ENCODE assay signal across 16 cellular contexts in genomic region chr3:129756871-129757270, GRCh38.
DNase-seq lines count a peak whose midpoint lies in the region; ATAC-seq, FAIRE-seq and TF ChIP-seq lines count a peak whose summit lies in the region.
"Had no signal": no experiment of that assay in that cellular context is flagged by ENCODE, and none has a peak within 500 bp of the region (broad histone marks: within the 10 kb centered on the region; RNA-seq: fewer than 3 reads in every experiment).

No MANE protein-coding gene starts in this region.

- no peak overlapping the region for H3K56ac ChIP-seq in IMR-90 (ENCODE audit: extremely low read depth, insufficient read depth, low read length)

- 0 out of 2 replicates have a peak, but pooled peaks cover 3% of the 10 kb centered on the region for H3K9me1 ChIP-seq in IMR-90 (ENCODE audit: insufficient read depth, low read length)

- DNase-seq in AG09319 (ENCODE audit: extremely low read depth, low read depth) (peak; percentile 32), IMR-90 (peak; percentile 66), dermis blood vessel endothelial cell (peak; percentile 3), mesothelial cell of epicardium (ENCODE audit: low spot score in 2 of 2, unreplicated experiment in 2 of 2) (no peak), activated T-cell treated with anti-CD3 and anti-CD28 coated beads for 4 hours (no peak), frontal cortex (ENCODE audit: low spot score in 2 of 2) (no peak)
- no peak for DNase-seq in activated T-helper 2 cell treated with anti-CD3 and anti-CD28 coated beads, Interferon-gamma antibody, Interleukin-2, Interleukin-4, amounts not matched to agents 10 μg/mL and 5 μg/mL and 100 μg/mL, durations not matched to agents 14 hours and 24 hours and 36 hours (ENCODE audit: low spot score)
- DNase-seq: activated naive CD4-positive, alpha-beta T cell treated with anti-CD3 and anti-CD28 coated beads, Interleukin-2, amount 50 U/mL, for 16 hours; mesendoderm; NCI-H1092; NCI-H446 treated with DMSO at 0.1 percent for 48 hours; trophoblast cell had no signal

- no peak overlapping the region for H3K18ac ChIP-seq in IMR-90 (ENCODE audit: low read depth, low read length)

- no peak overlapping the region for H2AK9ac ChIP-seq in IMR-90 (replicated peaks; ENCODE audit: low read depth, low read length, poor library complexity)

- H2AFZ ChIP-seq in IMR-90 (replicated peaks; ENCODE audit: low read length, poor library complexity): no peak overlapping the region

- H3K79me1 ChIP-seq in IMR-90 (ENCODE audit: low read depth in 1 of 2, low read length in 2 of 2): peaks cover 0 to 4% of the 10 kb centered on the region in 2 experiments; a peak in 1 of 4 replicates

- H3K27me3 Mint-ChIP-seq in mesothelial cell of epicardium (ENCODE audit: low read depth): no peaks in the 10 kb centered on the region
- H3K27me3 Mint-ChIP-seq in activated T-helper 2 cell treated with anti-CD3 and anti-CD28 coated beads, Interferon-gamma antibody, Interleukin-2, Interleukin-4, amounts not matched to agents 10 μg/mL and 5 μg/mL and 100 μg/mL, durations not matched to agents 14 hours and 24 hours and 36 hours (ENCODE audit: low read depth): no peaks in the 10 kb centered on the region

- no peak overlapping the region for H3K4me3 Mint-ChIP-seq in mesothelial cell of epicardium
- no peak overlapping the region for H3K4me3 Mint-ChIP-seq in activated T-helper 2 cell treated with anti-CD3 and anti-CD28 coated beads, Interferon-gamma antibody, Interleukin-2, Interleukin-4, amounts not matched to agents 10 μg/mL and 5 μg/mL and 100 μg/mL, durations not matched to agents 14 hours and 24 hours and 36 hours (ENCODE audit: low read depth)

- H2BK20ac ChIP-seq in IMR-90 (ENCODE audit: low read depth, low read length): no peak overlapping the region

- H2BK120ac ChIP-seq in IMR-90 (ENCODE audit: low read depth, low read length): no peak overlapping the region

- H2BK15ac ChIP-seq in IMR-90 (ENCODE audit: low read depth, low read length): no peak overlapping the region

- H3K9me3 ChIP-seq in IMR-90 (ENCODE audit: control insufficient read depth, insufficient read depth, low read length): peaks cover 4% of the 10 kb centered on the region

- H3K9ac ChIP-seq in IMR-90 (ENCODE audit: low read depth, low read length): no peak overlapping the region
- H3K9ac ChIP-seq: BLaER1 had no signal

- peaks cover 2% of the 10 kb centered on the region; the same call in 1 of the 2 replicates for H3K4me1 ChIP-seq in IMR-90 (ENCODE audit: control insufficient read depth, insufficient read depth, low read length)
- H3K4me1 ChIP-seq: BLaER1 had no signal

- in situ Hi-C loops in IMR-90 (cut with MboI; ENCODE audit: low sequenced_read_pairs): no loop called here

- H3K23ac ChIP-seq in IMR-90 (ENCODE audit: low read depth, low read length): no peak overlapping the region

- ATAC-seq in IMR-90 (ENCODE audit: low read depth) (peak; percentile 80), HG03097 (IDR thresholded peaks at IDR 0.05; ENCODE audit: low FRiP score, unreplicated experiment) (no peak)

- no peak overlapping the region; the same call in 1 of the 2 replicates for H3K4me2 ChIP-seq in IMR-90 (ENCODE audit: low read depth, low read length)
- H3K4me2 ChIP-seq: BLaER1 had no signal

- TF ChIP-seq CTCF in AG09319 (IDR thresholded peaks at IDR 0.05; ENCODE audit: low read depth, low read length): no peak
- TF ChIP-seq CTCF in IMR-90 (conservative IDR thresholded peaks at IDR 0.05; ENCODE audit: low read depth, low read length): no peak
- TF ChIP-seq CTCF in mesothelial cell of epicardium (IDR thresholded peaks at IDR 0.05; ENCODE audit: unreplicated experiment): no peak

- no peak overlapping the region for H2AK5ac ChIP-seq in IMR-90 (ENCODE audit: low read depth, low read length)

- H3K14ac ChIP-seq in IMR-90 (replicated peaks; ENCODE audit: low read depth, low read length): no peak overlapping the region

- POLR2A ChIA-PET in IMR-90 (lab: Charles Lee; ENCODE audit: unreplicated experiment): no interaction called here

- no peak for TF ChIP-seq RAD21 in IMR-90 (IDR thresholded peaks at IDR 0.05; ENCODE audit: low read length)

- H4K5ac ChIP-seq in IMR-90 (ENCODE audit: low read depth, low read length): no peak overlapping the region

- no peak for FAIRE-seq in frontal cortex (lab: Jason Lieb, UNC)
- FAIRE-seq: GM12892 had no signal

- no peaks in the 10 kb centered on the region for H3K36me3 ChIP-seq in IMR-90 (ENCODE audit: control insufficient read depth, insufficient read depth, low read length)

- H3K36me3 Mint-ChIP-seq in mesothelial cell of epicardium: peaks cover 47% of the 10 kb centered on the region
- H3K36me3 Mint-ChIP-seq in activated T-helper 2 cell treated with anti-CD3 and anti-CD28 coated beads, Interferon-gamma antibody, Interleukin-2, Interleukin-4, amounts not matched to agents 10 μg/mL and 5 μg/mL and 100 μg/mL, durations not matched to agents 14 hours and 24 hours and 36 hours (ENCODE audit: low read depth): peaks cover 13% of the 10 kb centered on the region

- H4K91ac ChIP-seq in IMR-90 (ENCODE audit: insufficient read depth, low read depth, low read length): no peak overlapping the region

- H2BK5ac ChIP-seq in IMR-90 (ENCODE audit: low read depth, low read length, poor library complexity, severe bottlenecking): no peak overlapping the region

- no peaks in the 10 kb centered on the region; the same call in 1 of the 2 replicates for H4K20me1 ChIP-seq in IMR-90 (ENCODE audit: insufficient read depth, low read length)

- CTCF ChIA-PET in IMR-90 (lab: Yijun Ruan, JAX): no interaction called here

- TF ChIP-seq POLR2A in IMR-90 (IDR thresholded peaks at IDR 0.05; ENCODE audit: low read depth, low read length): no peak

- no peak overlapping the region for H3K4ac ChIP-seq in IMR-90 (ENCODE audit: low read depth, low read length)

- no peak overlapping the region for H4K8ac ChIP-seq in IMR-90 (ENCODE audit: low read depth in 2 of 2, low read length in 2 of 2)

- peaks cover 26% of the 10 kb centered on the region for H3K9me3 Mint-ChIP-seq in mesothelial cell of epicardium
- peaks cover 26% of the 10 kb centered on the region for H3K9me3 Mint-ChIP-seq in activated T-helper 2 cell treated with anti-CD3 and anti-CD28 coated beads, Interferon-gamma antibody, Interleukin-2, Interleukin-4, amounts not matched to agents 10 μg/mL and 5 μg/mL and 100 μg/mL, durations not matched to agents 14 hours and 24 hours and 36 hours

- H3K27me3 ChIP-seq in IMR-90 (ENCODE audit: control insufficient read depth, insufficient read depth, low read length): no peaks in the 10 kb centered on the region
- H3K27me3 ChIP-seq: BLaER1 had no signal

- no peaks in the 10 kb centered on the region for H3K4me1 Mint-ChIP-seq in mesothelial cell of epicardium
- no peaks in the 10 kb centered on the region for H3K4me1 Mint-ChIP-seq in activated T-helper 2 cell treated with anti-CD3 and anti-CD28 coated beads, Interferon-gamma antibody, Interleukin-2, Interleukin-4, amounts not matched to agents 10 μg/mL and 5 μg/mL and 100 μg/mL, durations not matched to agents 14 hours and 24 hours and 36 hours (ENCODE audit: low read depth)

- no peak overlapping the region for H3K27ac ChIP-seq in IMR-90 (ENCODE audit: insufficient read depth, low read length)
- H3K27ac ChIP-seq: BLaER1, epithelial cell of prostate had no signal

- WGBS in IMR-90 (ENCODE audit: extremely low coverage in 2 of 2, insufficient read length in 1 of 2), 2 experiments: 100% methylated on average over 1 of the region's 1 CpG; no CpG with 5 or more reads in 1 of the 2 experiments

- peak overlapping the region; percentile 9 for H3K27ac Mint-ChIP-seq in mesothelial cell of epicardium
- no peak overlapping the region for H3K27ac Mint-ChIP-seq in activated T-helper 2 cell treated with anti-CD3 and anti-CD28 coated beads, Interferon-gamma antibody, Interleukin-2, Interleukin-4, amounts not matched to agents 10 μg/mL and 5 μg/mL and 100 μg/mL, durations not matched to agents 14 hours and 24 hours and 36 hours

- no peak overlapping the region for H3K4me3 ChIP-seq in IMR-90 (ENCODE audit: insufficient read depth, low read depth, low read length)
- H3K4me3 ChIP-seq: BLaER1 had no signal

- dilution Hi-C loops in IMR-90 (cut with HindIII; ENCODE audit: low sequenced_read_pairs, unreplicated experiment): no loop called here

- intact Hi-C loops in IMR-90 (cut with micrococcal nuclease): loop anchor here (5.0 kb wide), 1 partner anchor 45 kb away; no protein-coding TSS in a partner anchor
- intact Hi-C loops in activated T-helper 2 cell treated with anti-CD3 and anti-CD28 coated beads, Interferon-gamma antibody, Interleukin-2, Interleukin-4, amounts not matched to agents 10 μg/mL and 5 μg/mL and 100 μg/mL, durations not matched to agents 14 hours and 24 hours and 36 hours (cut with micrococcal nuclease): no loop called here

- no TSS peak for BruUV-seq in IMR-90 (replicated peaks; lab: Mats Ljungman, UMichigan)

TF ChIP-seq in IMR-90, 13 proteins besides CTCF, POLR2A, EP300 and RAD21:
- TF ChIP-seq MAFK (IDR thresholded peaks at IDR 0.05; ENCODE audit: low read depth, low read length) (peak; percentile 34; the same call in 1 of the 2 replicates), CEBPB (IDR thresholded peaks at IDR 0.05; ENCODE audit: low read depth, low read length) (no peak)

Comparison
In these comparisons a context has a peak if more than half of its experiments do, and no peak if none do; other contexts are left out.
1. DNase-seq: peak in AG09319 (single experiment), IMR-90 (single experiment) and dermis blood vessel endothelial cell (single experiment); none in mesothelial cell of epicardium (0 of 2), activated T-cell treated with anti-CD3 and anti-CD28 coated beads for 4 hours (single experiment), activated T-helper 2 cell treated with anti-CD3 and anti-CD28 coated beads, Interferon-gamma antibody, Interleukin-2, Interleukin-4, amounts not matched to agents 10 μg/mL and 5 μg/mL and 100 μg/mL, durations not matched to agents 14 hours and 24 hours and 36 hours (single experiment) and frontal cortex (0 of 2).